ENCODE assay signal across 1 cellular context in the genomic region with DNA sequence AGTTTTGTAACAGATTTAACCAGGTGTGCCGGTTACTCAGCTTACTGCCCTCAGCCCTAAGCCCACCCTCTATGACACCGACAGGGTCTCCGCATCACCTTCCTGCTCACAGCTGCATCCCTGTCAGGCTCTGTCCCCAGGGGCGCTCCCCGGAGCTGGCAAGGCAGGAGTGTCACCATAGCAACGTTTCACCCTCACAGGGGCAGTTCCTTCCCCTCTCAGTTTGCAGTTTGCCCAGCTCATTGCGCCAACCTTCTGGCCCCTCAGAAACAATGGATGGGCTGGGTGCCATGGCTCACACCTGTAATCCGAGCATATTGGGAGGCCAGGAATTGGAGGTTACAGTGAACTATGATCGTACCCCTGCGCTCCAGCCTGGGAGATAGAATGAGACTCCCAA.
TF ChIP-seq lines count a peak whose summit lies in the region.

No MANE protein-coding gene starts in this region.

TF ChIP-seq in HEK293T, 16 proteins besides CTCF, POLR2A, EP300 and RAD21 (continued from another document):
- TF ChIP-seq LEF1 (IDR thresholded peaks at IDR 0.05; ENCODE audit: borderline replicate concordance) (no peak), FOXK2 (IDR thresholded peaks at IDR 0.05) (no peak), SP1 (IDR thresholded peaks at IDR 0.05) (no peak), CTBP1 (IDR thresholded peaks at IDR 0.05; ENCODE audit: borderline replicate concordance) (no peak), HDGF (IDR thresholded peaks at IDR 0.05; ENCODE audit: borderline replicate concordance) (no peak), BHLHE40 (IDR thresholded peaks at IDR 0.05; ENCODE audit: borderline replicate concordance) (no peak), ELF4 (IDR thresholded peaks at IDR 0.05) (no peak), PKNOX1 (IDR thresholded peaks at IDR 0.05) (no peak), L3MBTL2 (conservative IDR thresholded peaks at IDR 0.05) (no peak), FOXA1 (IDR thresholded peaks at IDR 0.05) (no peak), ZNF384 (IDR thresholded peaks at IDR 0.05) (no peak)
